Comparison of ENCODE assay signal across 8 cellular contexts in the genomic region with DNA sequence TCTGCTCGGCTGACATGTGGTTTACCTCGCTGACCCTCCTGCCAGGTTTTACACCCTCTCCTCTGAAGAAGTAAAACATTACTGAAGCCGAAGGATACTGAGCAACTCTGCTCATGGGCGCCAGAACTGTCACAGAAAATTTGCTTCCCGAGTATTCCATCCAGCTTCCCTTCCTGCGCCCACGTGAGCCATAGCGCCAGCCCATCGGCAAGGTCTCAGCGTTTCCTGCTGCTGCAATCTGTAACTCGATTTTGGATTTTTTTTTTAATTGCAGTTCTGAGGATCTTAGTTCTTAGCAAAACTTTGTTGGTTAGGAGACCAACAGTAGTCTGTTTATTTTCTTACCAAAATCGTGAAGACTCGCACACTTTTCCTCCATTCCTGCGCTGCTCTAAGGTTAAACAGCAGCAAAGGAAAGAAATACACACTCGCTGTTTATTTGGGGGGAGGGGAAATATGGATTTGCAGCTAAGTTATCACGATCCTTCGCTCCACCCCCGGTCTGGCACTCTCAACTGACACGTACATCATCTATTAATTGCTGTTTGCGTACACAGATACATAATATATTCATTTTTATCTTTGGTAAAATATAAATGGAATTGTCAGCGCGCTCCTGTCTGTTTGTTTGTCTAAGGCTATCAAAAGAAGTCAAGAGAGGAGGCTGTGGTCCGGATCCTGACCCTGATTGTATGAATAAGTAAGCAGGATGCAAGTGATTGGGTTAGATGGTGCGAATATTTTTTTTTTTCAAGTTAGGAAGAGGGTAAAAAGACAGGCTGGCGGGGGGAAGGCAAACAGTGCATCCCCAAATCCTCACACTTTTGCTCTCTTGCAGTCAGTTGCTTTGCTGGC. TPM values are rescaled to one million over a fixed set of nuclear protein-coding genes. Genes with fewer than 3 reads are reported as not detected.
DNase-seq lines count a peak whose midpoint lies in the region; ATAC-seq and TF ChIP-seq lines count a peak whose summit lies in the region.

A gene (plus strand): TSS at position 795 of the 855 bp plus-strand sequence. CDS start 668 bp downstream, outside the sequence.

- no peak within 1 kb of the TSS for H3K27ac ChIP-seq in naive thymus-derived CD4-positive, alpha-beta T cell (ENCODE audit: low read depth, low read length)

- POLR2A ChIA-PET in naive thymus-derived CD4-positive, alpha-beta T cell (lab: Charles Lee), result no interaction called here

- ATAC-seq in naive thymus-derived CD4-positive, alpha-beta T cell, result no peak
- ATAC-seq in GM18505 (IDR thresholded peaks at IDR 0.05; ENCODE audit: unreplicated experiment) (no peak), GM19395 (IDR thresholded peaks at IDR 0.05; ENCODE audit: unreplicated experiment) (no peak)

- no peaks in the 10 kb centered on the region for H3K36me3 ChIP-seq in naive thymus-derived CD4-positive, alpha-beta T cell (ENCODE audit: control insufficient read depth in 2 of 3, insufficient read depth in 3 of 3, low read length in 3 of 3)

- in situ Hi-C loops in Caki2 (cut with HindIII; ENCODE audit: low pct_unique_long_range_greater_than_20kb, low sequenced_read_pairs), result no loop called here

- H3K4me1 Mint-ChIP-seq in naive thymus-derived CD4-positive, alpha-beta T cell, result peaks cover 0 to 25% (median 7%) of the 10 kb centered on the region in 7 donors

- DNase-seq in Caki2 (ENCODE audit: low read depth), result peak; percentile 49
- DNase-seq in NCI-H2081 treated with DMSO at 0.1 percent for 48 hours (lab: John Stamatoyannopoulos, UW), result peak; percentile 49
- DNase-seq in epithelial cell of esophagus (ENCODE audit: low read depth), result peak; percentile 48
- no peak for DNase-seq in naive thymus-derived CD4-positive, alpha-beta T cell
- DNase-seq in RKO (ENCODE audit: low spot score), result no peak
- no peak for DNase-seq in activated effector memory CD4-positive, alpha-beta T cell treated with Interleukin-2 at 50 U/mL for 16 hours

- H3K4me3 ChIP-seq in epithelial cell of esophagus (ENCODE audit: low read length), result peak within 1 kb of the TSS; percentile 68
- H3K4me3 ChIP-seq in naive thymus-derived CD4-positive, alpha-beta T cell (ENCODE audit: low read length), result no peak within 1 kb of the TSS

- H3K4me1 ChIP-seq in naive thymus-derived CD4-positive, alpha-beta T cell (ENCODE audit: control insufficient read depth in 2 of 2, insufficient read depth in 2 of 2, low read length in 2 of 2), result no peaks in the 10 kb centered on the region

- intact Hi-C loops in naive thymus-derived CD4-positive, alpha-beta T cell (cut with micrococcal nuclease), result no loop called here

- peak within 1 kb of the TSS; percentile 13 to 58 (median 44) for H3K4me3 Mint-ChIP-seq in naive thymus-derived CD4-positive, alpha-beta T cell

- TF ChIP-seq CTCF in epithelial cell of esophagus (IDR thresholded peaks at IDR 0.05; ENCODE audit: insufficient read depth, low read depth, low read length, missing control alignments), result no peak

- H3K27me3 ChIP-seq in naive thymus-derived CD4-positive, alpha-beta T cell (ENCODE audit: control insufficient read depth in 2 of 2, insufficient read depth in 2 of 2, low read length in 2 of 2), result no peaks in the 10 kb centered on the region

- TF ChIP-seq POLR2A in GM18505 (IDR thresholded peaks at IDR 0.05; ENCODE audit: borderline replicate concordance, extremely low read depth, insufficient read depth, insufficient read length), result no peak

- H3K9me3 Mint-ChIP-seq in naive thymus-derived CD4-positive, alpha-beta T cell, result peaks cover 0 to 9% (median 0%) of the 10 kb centered on the region in 11 donors

- peaks cover 49 to 60% (median 54%) of the 10 kb centered on the region in 5 donors for H3K27me3 Mint-ChIP-seq in naive thymus-derived CD4-positive, alpha-beta T cell

- H3K9me3 ChIP-seq in naive thymus-derived CD4-positive, alpha-beta T cell (ENCODE audit: control insufficient read depth in 2 of 3, low read length in 3 of 3), result no peaks in the 10 kb centered on the region

- CTCF ChIA-PET in naive thymus-derived CD4-positive, alpha-beta T cell (lab: Charles Lee), result no interaction called here

- no peak within 1 kb of the TSS for H3K27ac Mint-ChIP-seq in naive thymus-derived CD4-positive, alpha-beta T cell

- peaks cover 0 to 6% (median 0%) of the 10 kb centered on the region in 5 donors for H3K36me3 Mint-ChIP-seq in naive thymus-derived CD4-positive, alpha-beta T cell

RNA-seq across cellular contexts. Expression of the gene that starts here (rescaled TPM):
- total RNA-seq in Caki2 (2014; rRNA removed; shearing (Covaris generic); ENCODE audit: low replicate concordance), result 10.3 and 21.4 TPM in 2 replicates
- total RNA-seq in naive thymus-derived CD4-positive, alpha-beta T cell, result not detected
- not detected for polyA plus RNA-seq in naive thymus-derived CD4-positive, alpha-beta T cell

Comparison
In these comparisons a context has a peak if more than half of its experiments do, and no peak if none do; other contexts are left out.
1. RNA of the gene that starts here (total RNA-seq): 10.3 to 21.4 TPM in Caki2; not detected in naive thymus-derived CD4-positive, alpha-beta T cell; every median in the first group is over 10 times any median in the second.
2. DNase-seq: peak in Caki2 (single experiment), NCI-H2081 treated with DMSO at 0.1 percent for 48 hours (single experiment) and epithelial cell of esophagus (single experiment); none in naive thymus-derived CD4-positive, alpha-beta T cell (0 of 9), RKO (single experiment) and activated effector memory CD4-positive, alpha-beta T cell treated with Interleukin-2 at 50 U/mL for 16 hours (single experiment).